Comparison of ENCODE assay signal across 15 cellular contexts in genomic region chr1:94379615-94380014, GRCh38. TPM values are rescaled to one million over a fixed set of nuclear protein-coding genes. Genes with fewer than 3 reads are reported as not detected.
DNase-seq lines count a peak whose midpoint lies in the region; ATAC-seq and TF ChIP-seq lines count a peak whose summit lies in the region.
"Had no signal": no experiment of that assay in that cellular context is flagged by ENCODE, and none has a peak within 500 bp of the region (broad histone marks: within the 10 kb centered on the region; RNA-seq: fewer than 3 reads in every experiment).

No MANE protein-coding gene starts in this region.

- 47% methylated on average over 3 of the region's 3 CpGs for WGBS in liver
- WGBS in transverse colon (ENCODE audit: low coverage in 1 of 2), 2 donors: 84 to 100% methylated on average over 3 of the region's 3 CpGs

- POLR2A ChIA-PET in Caco-2 (lab: Charles Lee): no interaction called here

- H3K4me3 Mint-ChIP-seq in stimulated activated effector memory CD8-positive, alpha-beta T cell treated with anti-CD3 and anti-CD28 coated beads, Interleukin-12 subunit alpha, Interleukin-12 subunit beta, amount 100 ng/mL, for 72 hours: no peak overlapping the region
- H3K4me3 Mint-ChIP-seq in Caco-2 (ENCODE audit: unreplicated experiment): no peak overlapping the region
- H3K4me3 Mint-ChIP-seq: CD4-positive, CD25-positive, alpha-beta regulatory T cell; GM23338 had no signal

- ATAC-seq in Right ventricle myocardium superior (ENCODE audit: poor library complexity) (peak; percentile 93), left ventricle myocardium superior (peak; percentile 94), GM18909 (IDR thresholded peaks at IDR 0.05; ENCODE audit: poor library complexity, unreplicated experiment) (no peak)
- ATAC-seq in stimulated activated effector memory CD8-positive, alpha-beta T cell treated with anti-CD3 and anti-CD28 coated beads, Interleukin-12 subunit alpha, Interleukin-12 subunit beta, amount 100 ng/mL, for 72 hours: no peak
- ATAC-seq: GM23338 had no signal

- H3K4me1 ChIP-seq in right atrium auricular region (no peaks in the 10 kb centered on the region), liver (ENCODE audit: control insufficient read depth in 4 of 4, insufficient read depth in 4 of 4, low read length in 3 of 4) (peaks cover 6 to 43% (median 29%) of the 10 kb centered on the region in 4 donors), transverse colon (peaks cover 0 to 20% (median 10%) of the 10 kb centered on the region in 4 donors), Caco-2 (peaks cover 33% of the 10 kb centered on the region)

- TF ChIP-seq CTCF in right atrium auricular region (IDR thresholded peaks at IDR 0.05) (no peak), liver (IDR thresholded peaks at IDR 0.05; ENCODE audit: low read depth, low read length, missing input control) (no peak), transverse colon (IDR thresholded peaks at IDR 0.05) (no peak), Caco-2 (IDR thresholded peaks at IDR 0.05; ENCODE audit: insufficient read depth in 1 of 2, low read depth in 1 of 2, low read length in 1 of 2, severe bottlenecking in 1 of 2, unreplicated experiment in 1 of 2) (no peak)

- TF ChIP-seq POLR2A in transverse colon (IDR thresholded peaks at IDR 0.05): no peak

- H3K27ac ChIP-seq in right atrium auricular region (no peak overlapping the region), liver (ENCODE audit: low read depth in 1 of 2, low read length in 2 of 2) (peak overlapping the region; percentile 2 to 54), transverse colon (no peak overlapping the region)
- H3K27ac ChIP-seq: BLaER1 treated with 17β-estradiol and CSF1 and Interleukin-3, amounts not matched to agents 10 nM and 100 nM had no signal

- TF ChIP-seq RAD21 in liver (IDR thresholded peaks at IDR 0.05): peak; percentile 22 to 46

- DNase-seq in Right ventricle myocardium superior (peak; percentile 51), right atrium auricular region (ENCODE audit: low spot score) (no peak), left ventricle myocardium superior (peak; percentile 63), transverse colon (peak; percentile 15), Caco-2 (no peak)
- no peak for DNase-seq in stimulated activated effector memory CD8-positive, alpha-beta T cell treated with anti-CD3 and anti-CD28 coated beads, Interleukin-12 subunit alpha, Interleukin-12 subunit beta, amount 100 ng/mL, for 72 hours (ENCODE audit: low spot score in 2 of 2)
- DNase-seq: 8988T; Calu3; CD4-positive, CD25-positive, alpha-beta regulatory T cell; DMS 273 treated with DMSO at 0.1 percent for 48 hours; H7 had no signal

- no peaks in the 10 kb centered on the region for H3K27me3 Mint-ChIP-seq in Caco-2 (ENCODE audit: insufficient read depth, unreplicated experiment)

- no peaks in the 10 kb centered on the region for H3K36me3 Mint-ChIP-seq in stimulated activated effector memory CD8-positive, alpha-beta T cell treated with anti-CD3 and anti-CD28 coated beads, Interleukin-12 subunit alpha, Interleukin-12 subunit beta, amount 100 ng/mL, for 72 hours
- H3K36me3 Mint-ChIP-seq in Caco-2 (ENCODE audit: insufficient read depth, unreplicated experiment): no peaks in the 10 kb centered on the region
- H3K36me3 Mint-ChIP-seq: CD4-positive, CD25-positive, alpha-beta regulatory T cell had no signal

- peaks cover 12% of the 10 kb centered on the region for H3K4me1 Mint-ChIP-seq in stimulated activated effector memory CD8-positive, alpha-beta T cell treated with anti-CD3 and anti-CD28 coated beads, Interleukin-12 subunit alpha, Interleukin-12 subunit beta, amount 100 ng/mL, for 72 hours
- H3K4me1 Mint-ChIP-seq in Caco-2 (ENCODE audit: low read depth, unreplicated experiment): peaks cover 7% of the 10 kb centered on the region

- no peak for TF ChIP-seq EP300 in transverse colon (IDR thresholded peaks at IDR 0.05; ENCODE audit: low read depth)

- no peaks in the 10 kb centered on the region for H3K9me3 Mint-ChIP-seq in stimulated activated effector memory CD8-positive, alpha-beta T cell treated with anti-CD3 and anti-CD28 coated beads, Interleukin-12 subunit alpha, Interleukin-12 subunit beta, amount 100 ng/mL, for 72 hours
- H3K9me3 Mint-ChIP-seq in Caco-2 (ENCODE audit: unreplicated experiment): peaks cover 9% of the 10 kb centered on the region
- H3K9me3 Mint-ChIP-seq: GM23338 had no signal

- H3K27me3 ChIP-seq in right atrium auricular region (no peaks in the 10 kb centered on the region), liver (ENCODE audit: control insufficient read depth in 4 of 4, insufficient read depth in 4 of 4, low read length in 3 of 4) (no peaks in the 10 kb centered on the region), transverse colon (no peaks in the 10 kb centered on the region), Caco-2 (replicated peaks; ENCODE audit: control insufficient read depth, insufficient read depth, low read length) (no peaks in the 10 kb centered on the region)
- H3K27me3 ChIP-seq: BLaER1 treated with 17β-estradiol and CSF1 and Interleukin-3, amounts not matched to agents 10 nM and 100 nM had no signal

- no peak overlapping the region for H3K4me3 ChIP-seq in right atrium auricular region
- no peak overlapping the region for H3K4me3 ChIP-seq in liver (ENCODE audit: low read depth in 1 of 3, low read length in 3 of 3)
- H3K4me3 ChIP-seq in transverse colon: no peak overlapping the region
- no peak overlapping the region for H3K4me3 ChIP-seq in Caco-2 (ENCODE audit: low read depth, low read length)
- H3K4me3 ChIP-seq: BLaER1 treated with 17β-estradiol and CSF1 and Interleukin-3, amounts not matched to agents 10 nM and 100 nM; GM23338 had no signal

- H3K36me3 ChIP-seq in right atrium auricular region: no peaks in the 10 kb centered on the region
- H3K36me3 ChIP-seq in liver (ENCODE audit: control insufficient read depth in 4 of 4, insufficient read depth in 3 of 4, low read depth in 1 of 4, low read length in 3 of 4): no peaks in the 10 kb centered on the region
- H3K36me3 ChIP-seq in transverse colon: no peaks in the 10 kb centered on the region
- no peaks in the 10 kb centered on the region for H3K36me3 ChIP-seq in Caco-2 (ENCODE audit: control insufficient read depth, insufficient read depth, low read length)
- H3K36me3 ChIP-seq: BLaER1 treated with 17β-estradiol and CSF1 and Interleukin-3, amounts not matched to agents 10 nM and 100 nM had no signal

- H3K9ac ChIP-seq in liver (ENCODE audit: low read depth in 1 of 2, low read length in 2 of 2): no peak overlapping the region
- H3K9ac ChIP-seq: BLaER1 treated with 17β-estradiol and CSF1 and Interleukin-3, amounts not matched to agents 10 nM and 100 nM had no signal

- H3K27ac Mint-ChIP-seq in stimulated activated effector memory CD8-positive, alpha-beta T cell treated with anti-CD3 and anti-CD28 coated beads, Interleukin-12 subunit alpha, Interleukin-12 subunit beta, amount 100 ng/mL, for 72 hours: no peak overlapping the region
- H3K27ac Mint-ChIP-seq in Caco-2 (ENCODE audit: unreplicated experiment): no peak overlapping the region
- H3K27ac Mint-ChIP-seq: GM23338 had no signal

- H3K9me3 ChIP-seq in right atrium auricular region (peaks cover 0 to 13% of the 10 kb centered on the region in 2 donors), liver (ENCODE audit: control insufficient read depth in 4 of 4, low read length in 3 of 4) (no peaks in the 10 kb centered on the region), transverse colon (no peaks in the 10 kb centered on the region), Caco-2 (no peaks in the 10 kb centered on the region)
- H3K9me3 ChIP-seq: BLaER1 treated with 17β-estradiol and CSF1 and Interleukin-3, amounts not matched to agents 10 nM and 100 nM had no signal

- intact Hi-C loops in Right ventricle myocardium superior (cut with DNase I) (no loop called here), left ventricle myocardium superior (cut with micrococcal nuclease) (no loop called here), transverse colon (cut with DNase I; ENCODE audit: low total_unique reads) (no loop called here), Caco-2 (cut with micrococcal nuclease; ENCODE audit: unreplicated experiment) (no loop called here)

- no TSS peak for BruUV-seq in Caco-2 (replicated peaks; lab: Mats Ljungman, UMichigan)

- CTCF ChIA-PET in Caco-2 (lab: Charles Lee): no interaction called here

- in situ Hi-C loops in transverse colon (cut with MboI; ENCODE audit: low pct_ligation_motif_present in 1 of 4, low pct_unique_long_range_greater_than_20kb in 1 of 4, low sequenced_read_pairs in 3 of 4): no loop called here

TF ChIP-seq in liver, 16 proteins besides CTCF, POLR2A, EP300 and RAD21 (continues in another document):
- TF ChIP-seq SP1 (IDR thresholded peaks at IDR 0.05) (peak; percentile 78), REST (IDR thresholded peaks at IDR 0.05) (peak; percentile 57), FOXA2 (IDR thresholded peaks at IDR 0.05) (peak; percentile 22), JUND (IDR thresholded peaks at IDR 0.05) (peak in 1 of 2 donors; percentile 82), TAF1 (conservative IDR thresholded peaks at IDR 0.05) (peak; percentile 20)

RNA-seq across cellular contexts. Expression of gene ABCD3, which starts 38.6 kb away (rescaled TPM):
- total RNA-seq in Right ventricle myocardium superior (65.7 TPM), right atrium auricular region (10 to 100 TPM; 24.6 to 54.1 TPM), left ventricle myocardium superior (66.2 TPM), liver (100 to 1,000 TPM in 1 of 2 donors, 10 to 100 TPM in 1; 71.6 to 133 TPM), transverse colon (10 to 100 TPM; 37.2 to 88.3 (median 58.1) TPM), Caco-2 (2022) (93.4 and 94.4 TPM in 2 replicates)
- 10 to 100 TPM; 49.2 to 53.4 TPM for polyA plus RNA-seq in liver

Comparison
In these comparisons a context has a peak if more than half of its experiments do, and no peak if none do; other contexts are left out.
1. DNase-seq: peak in Right ventricle myocardium superior (single experiment), left ventricle myocardium superior (single experiment) and transverse colon (single experiment); none in right atrium auricular region (single experiment), stimulated activated effector memory CD8-positive, alpha-beta T cell treated with anti-CD3 and anti-CD28 coated beads, Interleukin-12 subunit alpha, Interleukin-12 subunit beta, amount 100 ng/mL, for 72 hours (0 of 2) and Caco-2 (0 of 2).
2. ATAC-seq: peak in Right ventricle myocardium superior (single experiment) and left ventricle myocardium superior (single experiment); none in stimulated activated effector memory CD8-positive, alpha-beta T cell treated with anti-CD3 and anti-CD28 coated beads, Interleukin-12 subunit alpha, Interleukin-12 subunit beta, amount 100 ng/mL, for 72 hours (single experiment) and GM18909 (single experiment).
3. H3K27ac ChIP-seq: peak in liver (2 of 2); none in right atrium auricular region (0 of 2) and transverse colon (0 of 4).